ENCODE assay signal across 17 cellular contexts in genomic region chr10:122197823-122198222, GRCh38.
"Had no signal": no experiment of that assay in that cellular context is flagged by ENCODE, and none has a peak within 500 bp of the region (broad histone marks: within the 10 kb centered on the region; RNA-seq: fewer than 3 reads in every experiment).

No MANE protein-coding gene starts in this region.

- H3K36me3 Mint-ChIP-seq: activated naive CD8-positive, alpha-beta T cell; stimulated activated memory B cell treated with anti-CD40 and anti-IgM and Interleukin-4, amounts not matched to agents 10 μg/mL and 1 μg/mL and 100 μg/mL, for 72 hours had no signal

- ATAC-seq: activated CD8-positive, alpha-beta T cell treated with anti-CD3 and anti-CD28 coated beads, Interleukin-2, amount 10 ng/mL, durations not matched to agents 7 days and 5 days; gastroesophageal sphincter; stimulated activated memory B cell treated with anti-CD40 and anti-IgM and Interleukin-4, amounts not matched to agents 10 μg/mL and 1 μg/mL and 100 μg/mL, for 72 hours had no signal

- H3K9me3 Mint-ChIP-seq: activated B cell treated with CpG ODN at 0.5 μM for 24 hours; nephron; stimulated activated memory B cell treated with anti-CD40 and anti-IgM and Interleukin-4, amounts not matched to agents 10 μg/mL and 1 μg/mL and 100 μg/mL, for 72 hours had no signal

- H3K4me1 Mint-ChIP-seq: activated B cell treated with CpG ODN at 0.5 μM for 24 hours; stimulated activated memory B cell treated with anti-CD40 and anti-IgM and Interleukin-4, amounts not matched to agents 10 μg/mL and 1 μg/mL and 100 μg/mL, for 72 hours had no signal

- H3K27me3 Mint-ChIP-seq: activated B cell treated with CpG ODN at 0.5 μM for 24 hours; activated naive CD8-positive, alpha-beta T cell had no signal

- H3K9me3 ChIP-seq: gastroesophageal sphincter had no signal

- H3K4me3 Mint-ChIP-seq: activated B cell treated with CpG ODN at 0.5 μM for 24 hours; activated CD8-positive, alpha-beta T cell treated with anti-CD3 and anti-CD28 coated beads, Interleukin-2, amount 10 ng/mL, durations not matched to agents 7 days and 5 days; activated naive CD8-positive, alpha-beta T cell; nephron; stimulated activated memory B cell treated with anti-CD40 and anti-IgM and Interleukin-4, amounts not matched to agents 10 μg/mL and 1 μg/mL and 100 μg/mL, for 72 hours had no signal

- H3K4me3 ChIP-seq: gastroesophageal sphincter had no signal

- H3K27ac Mint-ChIP-seq: activated B cell treated with CpG ODN at 0.5 μM for 24 hours; activated CD8-positive, alpha-beta T cell treated with anti-CD3 and anti-CD28 coated beads, Interleukin-2, amount 10 ng/mL, durations not matched to agents 7 days and 5 days; activated naive CD8-positive, alpha-beta T cell; nephron; stimulated activated memory B cell treated with anti-CD40 and anti-IgM and Interleukin-4, amounts not matched to agents 10 μg/mL and 1 μg/mL and 100 μg/mL, for 72 hours had no signal

- H3K27me3 ChIP-seq: gastroesophageal sphincter had no signal

- DNase-seq: activated B cell treated with CpG ODN at 0.5 μM for 24 hours; activated CD4-positive, alpha-beta T cell treated with anti-CD3 and anti-CD28 coated beads for 48 hours; activated CD8-positive, alpha-beta memory T cell treated with anti-CD3 and anti-CD28 coated beads, Interleukin-2, amount 50 U/mL, for 4 hours; activated CD8-positive, alpha-beta T cell treated with anti-CD3 and anti-CD28 coated beads, Interleukin-2, amount 10 ng/mL, durations not matched to agents 7 days and 5 days; activated gamma-delta T cell; activated T-cell treated with anti-CD3 and anti-CD28 coated beads, Interleukin-2, amount 50 U/mL, for 48 hours; amygdala; dermis blood vessel endothelial cell; islet precursor cell; mesenchymal stem cell; stimulated activated CD4-positive, alpha-beta T cell treated with anti-CD3 and anti-CD28 coated beads, Interleukin-12 subunit alpha, Interleukin-12 subunit beta, amount 100 ng/mL, for 4 hours; stimulated activated CD4-positive, alpha-beta T cell treated with anti-CD3 and anti-CD28 coated beads, Interleukin-2, amount 100 ng/mL, for 24 hours; SW 1271 had no signal
